ENCODE assay signal across 18 cellular contexts in genomic region chr6:56838965-56839364, GRCh38.
DNase-seq lines count a peak whose midpoint lies in the region; ATAC-seq and TF ChIP-seq lines count a peak whose summit lies in the region.
"Had no signal": no experiment of that assay in that cellular context is flagged by ENCODE, and none has a peak within 500 bp of the region (broad histone marks: within the 10 kb centered on the region; RNA-seq: fewer than 3 reads in every experiment).

No MANE protein-coding gene starts in this region.

- peak overlapping the region; percentile 65 to 97 (median 91) for H3K27ac ChIP-seq in heart left ventricle
- H3K27ac ChIP-seq in temporal lobe (ENCODE audit: low read depth, low read length) = peak overlapping the region; percentile 36
- H3K27ac ChIP-seq: upper lobe of right lung, WERI-Rb-1 had no signal

- no peak overlapping the region for H3K9ac ChIP-seq in endocrine pancreas (ENCODE audit: control insufficient read depth, insufficient read depth, low read length)

- intact Hi-C loops in heart left ventricle (cut with DNase I) (no loop called here), Right ventricle myocardium superior (cut with DNase I) (no loop called here)

- 60 to 85% (median 77%) methylated on average over 1 of the region's 1 CpG for WGBS in heart left ventricle, 4 donors

- H3K27me3 ChIP-seq in heart left ventricle (no peaks in the 10 kb centered on the region), endocrine pancreas (ENCODE audit: control insufficient read depth, insufficient read depth, low read length) (no peaks in the 10 kb centered on the region)
- H3K27me3 ChIP-seq: upper lobe of right lung had no signal

- H3K9me3 ChIP-seq in heart left ventricle (no peaks in the 10 kb centered on the region), endocrine pancreas (ENCODE audit: control insufficient read depth, low read length) (no peaks in the 10 kb centered on the region)
- H3K9me3 ChIP-seq: upper lobe of right lung had no signal

- no peak for TF ChIP-seq POLR2A in heart left ventricle (IDR thresholded peaks at IDR 0.05)

- TF ChIP-seq CTCF in heart left ventricle (IDR thresholded peaks at IDR 0.05) = no peak

- no peak for ATAC-seq in heart left ventricle
- ATAC-seq in Right ventricle myocardium superior (ENCODE audit: poor library complexity) = no peak
- no peak for ATAC-seq in HG02840 (IDR thresholded peaks at IDR 0.05; ENCODE audit: low FRiP score, unreplicated experiment)
- ATAC-seq: natural killer cell, upper lobe of right lung had no signal

- H3K4me1 ChIP-seq in heart left ventricle (peaks cover 0 to 55% (median 17%) of the 10 kb centered on the region in 12 donors), endocrine pancreas (ENCODE audit: control insufficient read depth, insufficient read depth, low read length) (peaks cover 20% of the 10 kb centered on the region)
- H3K4me1 ChIP-seq: upper lobe of right lung had no signal

- H3K4me3 ChIP-seq in heart left ventricle (peak overlapping the region in 6 of 12 donors; percentile 15 to 88 (median 77)), endocrine pancreas (ENCODE audit: control insufficient read depth, insufficient read depth, low read length) (peak overlapping the region; percentile 98)
- H3K4me3 ChIP-seq: upper lobe of right lung had no signal

- H3K36me3 ChIP-seq in heart left ventricle (no peaks in the 10 kb centered on the region), endocrine pancreas (ENCODE audit: control insufficient read depth, insufficient read depth, low read length) (no peaks in the 10 kb centered on the region)
- H3K36me3 ChIP-seq: upper lobe of right lung had no signal

- no peak for DNase-seq in heart left ventricle
- DNase-seq in Right ventricle myocardium superior = no peak
- peak; percentile 39 for DNase-seq in NCI-H69 (lab: John Stamatoyannopoulos, UW)
- no peak for DNase-seq in HCEC 1CT
- DNase-seq in Kasumi-1 (lab: John Stamatoyannopoulos, UW) = no peak
- DNase-seq: activated CD8-positive, alpha-beta memory T cell treated with anti-CD3 and anti-CD28 coated beads for 24 hours; activated naive CD8-positive, alpha-beta T cell treated with anti-CD3 and anti-CD28 coated beads, Interleukin-2, amount 10 ng/mL, durations not matched to agents 7 days and 5 days; mammary epithelial cell; natural killer cell; NCI-H1105 treated with DMSO at 0.1 percent for 48 hours; NCI-H2171; NCI-H774; stimulated activated naive CD4-positive, alpha-beta T cell; upper lobe of right lung; WERI-Rb-1 had no signal
